15 cellular contexts compared by ENCODE assay signal in the genomic region with DNA sequence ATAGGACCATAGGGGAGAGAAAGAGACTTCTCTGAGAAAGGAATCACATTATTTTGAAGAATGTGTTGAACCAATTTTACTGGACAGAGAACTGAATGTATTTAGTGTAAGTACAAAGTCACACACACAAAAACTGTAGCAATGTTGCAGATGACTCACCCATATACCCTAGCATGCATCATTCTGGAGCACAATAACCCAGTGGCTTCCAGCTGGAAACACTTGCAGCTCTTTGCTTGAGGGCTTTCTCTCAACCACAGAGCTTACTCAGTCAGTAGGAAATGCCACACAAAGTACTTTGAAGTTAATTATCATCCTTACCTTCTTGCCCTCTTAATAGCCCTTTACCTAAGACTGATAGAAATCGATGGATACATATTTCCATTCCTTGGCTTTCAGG.
DNase-seq lines count a peak whose midpoint lies in the region; ATAC-seq and TF ChIP-seq lines count a peak whose summit lies in the region.
"Had no signal": no experiment of that assay in that cellular context is flagged by ENCODE, and none has a peak within 500 bp of the region (broad histone marks: within the 10 kb centered on the region; RNA-seq: fewer than 3 reads in every experiment).

No MANE protein-coding gene starts in this region.

- no peaks in the 10 kb centered on the region for H3K79me2 ChIP-seq in Karpas-422 (ENCODE audit: low read length)

- no peaks in the 10 kb centered on the region for H3K4me1 Mint-ChIP-seq in effector memory CD8-positive, alpha-beta T cell (ENCODE audit: low read depth in 2 of 2)
- H3K4me1 Mint-ChIP-seq: CD4-positive, alpha-beta memory T cell had no signal

- H3K27ac ChIP-seq in epithelial cell of prostate: no peak overlapping the region
- H3K27ac ChIP-seq in Karpas-422 (ENCODE audit: low read length): no peak overlapping the region
- H3K27ac ChIP-seq: thoracic aorta had no signal

- H3K9me2 ChIP-seq in Karpas-422 (replicated peaks; ENCODE audit: insufficient read depth, low read length): no peaks in the 10 kb centered on the region; the same call in 1 of the 2 replicates

- H3K4me3 ChIP-seq in NT2/D1 (ENCODE audit: insufficient read length, low read depth): no peak overlapping the region
- no peak overlapping the region for H3K4me3 ChIP-seq in Karpas-422 (ENCODE audit: low read length)
- H3K4me3 ChIP-seq: thoracic aorta had no signal

- H3K9me3 Mint-ChIP-seq in effector memory CD8-positive, alpha-beta T cell: peaks cover 0 to 9% of the 10 kb centered on the region in 2 donors

- no peaks in the 10 kb centered on the region for H3K27me3 Mint-ChIP-seq in effector memory CD8-positive, alpha-beta T cell
- H3K27me3 Mint-ChIP-seq: natural killer cell treated with Interleukin-12 subunit alpha and Interleukin-12 subunit beta and Interleukin-15 and Interleukin-18, amount 100 ng/mL, for 72 hours had no signal

- H3K9me3 ChIP-seq in NT2/D1 (ENCODE audit: insufficient read depth, low read length) (no peaks in the 10 kb centered on the region), Karpas-422 (ENCODE audit: low read length) (no peaks in the 10 kb centered on the region; the same call in 1 of the 2 replicates)
- H3K9me3 ChIP-seq: thoracic aorta had no signal

- H3K4me2 ChIP-seq in Karpas-422 (ENCODE audit: low read depth, low read length, poor library complexity, severe bottlenecking): no peak overlapping the region

- H4K20me1 ChIP-seq in Karpas-422 (ENCODE audit: insufficient read depth, low read depth, low read length): no peaks in the 10 kb centered on the region

- no peak overlapping the region for H3K27ac Mint-ChIP-seq in effector memory CD8-positive, alpha-beta T cell
- H3K27ac Mint-ChIP-seq: CD4-positive, alpha-beta memory T cell; natural killer cell treated with Interleukin-12 subunit alpha and Interleukin-12 subunit beta and Interleukin-15 and Interleukin-18, amount 100 ng/mL, for 72 hours had no signal

- H3K36me3 Mint-ChIP-seq in effector memory CD8-positive, alpha-beta T cell (ENCODE audit: insufficient read depth): no peaks in the 10 kb centered on the region
- H3K36me3 Mint-ChIP-seq: CD4-positive, alpha-beta memory T cell; natural killer cell treated with Interleukin-12 subunit alpha and Interleukin-12 subunit beta and Interleukin-15 and Interleukin-18, amount 100 ng/mL, for 72 hours had no signal

- CTCF ChIA-PET in GM10248 (lab: Yijun Ruan, JAX): no interaction called here

- TF ChIP-seq CTCF in GM10248 (IDR thresholded peaks at IDR 0.05; ENCODE audit: control extremely low read depth, extremely low read depth, low read depth, missing control alignments): no peak

- H3K36me3 ChIP-seq in NT2/D1 (ENCODE audit: insufficient read depth, insufficient read length, low read length): no peaks in the 10 kb centered on the region
- H3K36me3 ChIP-seq in Karpas-422 (ENCODE audit: insufficient read depth, low read length): no peaks in the 10 kb centered on the region
- H3K36me3 ChIP-seq: thoracic aorta had no signal

- H3K4me1 ChIP-seq in NT2/D1 (ENCODE audit: insufficient read depth, insufficient read length) (no peaks in the 10 kb centered on the region), Karpas-422 (ENCODE audit: low read length) (no peaks in the 10 kb centered on the region)

- H3K27me3 ChIP-seq in NT2/D1 (ENCODE audit: insufficient read depth, insufficient read length): no peaks in the 10 kb centered on the region
- no peaks in the 10 kb centered on the region for H3K27me3 ChIP-seq in Karpas-422 (ENCODE audit: low read length)

- POLR2A ChIA-PET in GM10248 (lab: Yijun Ruan, JAX): no interaction called here

- ATAC-seq in effector memory CD8-positive, alpha-beta T cell (replicated peaks): no peak
- ATAC-seq: left colon; natural killer cell treated with Interleukin-12 subunit alpha and Interleukin-12 subunit beta and Interleukin-15 and Interleukin-18, amount 100 ng/mL, for 72 hours had no signal

- no peak overlapping the region for H3K4me3 Mint-ChIP-seq in effector memory CD8-positive, alpha-beta T cell
- H3K4me3 Mint-ChIP-seq: CD4-positive, alpha-beta memory T cell; natural killer cell treated with Interleukin-12 subunit alpha and Interleukin-12 subunit beta and Interleukin-15 and Interleukin-18, amount 100 ng/mL, for 72 hours had no signal

- DNase-seq in ELF-1 (ENCODE audit: low read depth, low spot score): peak; percentile 27
- peak; percentile 20 for DNase-seq in NT2/D1 (ENCODE audit: low read depth, low spot score)
- DNase-seq in epithelial cell of prostate (ENCODE audit: low read depth, low spot score): peak; percentile 85
- DNase-seq in occipital lobe (lab: John Stamatoyannopoulos, UW): peak; percentile 34
- no peak for DNase-seq in effector memory CD8-positive, alpha-beta T cell
- no peak for DNase-seq in NCI-H128 (lab: John Stamatoyannopoulos, UW; ENCODE audit: unreplicated experiment)
- DNase-seq in Karpas-422: no peak
- DNase-seq in GM10248 (ENCODE audit: extremely low spot score): no peak
- DNase-seq: activated CD8-positive, alpha-beta memory T cell treated with anti-CD3 and anti-CD28 coated beads, Interleukin-2, amount 50 U/mL, for 48 hours; CD4-positive, alpha-beta memory T cell; left colon; NCI-H524 treated with DMSO at 0.1 percent for 48 hours; SHP77 treated with DMSO at 0.1 percent for 48 hours had no signal

- H3K9ac ChIP-seq in NT2/D1 (ENCODE audit: insufficient read length, low read depth) (no peak overlapping the region), Karpas-422 (ENCODE audit: low read length) (no peak overlapping the region)

- no peak overlapping the region for H2AFZ ChIP-seq in Karpas-422 (ENCODE audit: low read length)

Comparison
In these comparisons a context has a peak if more than half of its experiments do, and no peak if none do; other contexts are left out.
1. DNase-seq: peak in ELF-1 (single experiment), NT2/D1 (single experiment), epithelial cell of prostate (single experiment) and occipital lobe (single experiment); none in effector memory CD8-positive, alpha-beta T cell (0 of 3), NCI-H128 (single experiment), Karpas-422 (single experiment) and GM10248 (single experiment).